In the genomic region with DNA sequence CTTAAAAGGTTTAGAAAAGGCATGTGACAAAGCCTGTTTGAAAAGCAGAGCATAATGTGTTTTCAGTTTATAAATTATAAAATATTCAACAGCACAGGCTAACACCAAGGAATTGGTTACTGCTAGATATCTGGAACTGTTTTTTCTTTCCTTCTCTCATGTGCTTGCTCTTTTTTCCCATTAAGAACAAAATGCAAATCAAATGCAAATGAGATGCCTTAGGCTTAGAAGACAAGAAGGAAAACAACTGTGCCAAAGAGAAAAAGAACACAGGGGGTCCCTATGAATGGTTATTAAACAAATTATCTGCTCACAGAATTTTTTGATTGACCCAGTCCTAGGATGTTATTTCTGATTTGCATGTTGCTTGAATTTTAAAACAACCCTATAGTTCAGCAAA, we compare ENCODE assay signal across 22 cellular contexts.
"Had no signal": no experiment of that assay in that cellular context is flagged by ENCODE, and none has a peak within 500 bp of the region (broad histone marks: within the 10 kb centered on the region; RNA-seq: fewer than 3 reads in every experiment).

No MANE protein-coding gene starts in this region.

- DNase-seq: effector CD4-positive, alpha-beta T cell; foreskin melanocyte; head of caudate nucleus; hippocampal formation; kidney glomerular epithelial cell; mammary epithelial cell; occipital lobe; pancreas; retina; right lobe of liver; stimulated activated CD4-positive, alpha-beta T cell treated with anti-CD3 and anti-CD28 coated beads, Interleukin-4, amount 100 ng/mL, for 1 hour; testis; upper lobe of right lung had no signal

- H3K27ac Mint-ChIP-seq: mesothelial cell of epicardium; natural killer cell treated with Interleukin-12 subunit alpha and Interleukin-12 subunit beta and Interleukin-15 and Interleukin-18, amount 100 ng/mL, for 72 hours; neural progenitor cell; stimulated activated memory B cell treated with anti-CD40 and anti-IgM and Interleukin-4, amounts not matched to agents 10 μg/mL and 1 μg/mL and 100 μg/mL, for 72 hours; stimulated activated naive CD8-positive, alpha-beta T cell treated with anti-CD3 and anti-CD28 coated beads, Interleukin-15, Interleukin-2, amounts not matched to agents 100 ng/mL and 50 ng/mL, for 24 hours had no signal

- H3K27me3 ChIP-seq: right lobe of liver, testis, vagina had no signal

- ATAC-seq: natural killer cell treated with Interleukin-12 subunit alpha and Interleukin-12 subunit beta and Interleukin-15 and Interleukin-18, amount 100 ng/mL, for 72 hours; pancreas; right lobe of liver; stimulated activated memory B cell treated with anti-CD40 and anti-IgM and Interleukin-4, amounts not matched to agents 10 μg/mL and 1 μg/mL and 100 μg/mL, for 72 hours; upper lobe of right lung had no signal

- H3K9ac ChIP-seq: neural progenitor cell had no signal

- H3K36me3 ChIP-seq: neural progenitor cell, pancreas, prostate gland, right lobe of liver, tibial nerve, upper lobe of right lung, vagina had no signal

- H3K4me1 ChIP-seq: pancreas, prostate gland, right lobe of liver, testis, tibial nerve, upper lobe of right lung, vagina had no signal

- H3K4me2 ChIP-seq: neural progenitor cell had no signal

- H2AFZ ChIP-seq: neural progenitor cell had no signal

- H3K27ac ChIP-seq: coronary artery, neural progenitor cell, pancreas, prostate gland, right lobe of liver, testis, tibial nerve, upper lobe of right lung, vagina had no signal

- H3K4me3 Mint-ChIP-seq: mesothelial cell of epicardium; natural killer cell treated with Interleukin-12 subunit alpha and Interleukin-12 subunit beta and Interleukin-15 and Interleukin-18, amount 100 ng/mL, for 72 hours; neural progenitor cell; stimulated activated memory B cell treated with anti-CD40 and anti-IgM and Interleukin-4, amounts not matched to agents 10 μg/mL and 1 μg/mL and 100 μg/mL, for 72 hours; stimulated activated naive CD8-positive, alpha-beta T cell treated with anti-CD3 and anti-CD28 coated beads, Interleukin-15, Interleukin-2, amounts not matched to agents 100 ng/mL and 50 ng/mL, for 24 hours had no signal

- H3K9me3 ChIP-seq: pancreas, prostate gland, right lobe of liver, testis, tibial nerve, upper lobe of right lung, vagina had no signal

- H3K27me3 Mint-ChIP-seq: stimulated activated naive CD8-positive, alpha-beta T cell treated with anti-CD3 and anti-CD28 coated beads, Interleukin-15, Interleukin-2, amounts not matched to agents 100 ng/mL and 50 ng/mL, for 24 hours had no signal

- H3K4me1 Mint-ChIP-seq: stimulated activated memory B cell treated with anti-CD40 and anti-IgM and Interleukin-4, amounts not matched to agents 10 μg/mL and 1 μg/mL and 100 μg/mL, for 72 hours had no signal

- H3K9me3 Mint-ChIP-seq: mesothelial cell of epicardium; neural progenitor cell; stimulated activated memory B cell treated with anti-CD40 and anti-IgM and Interleukin-4, amounts not matched to agents 10 μg/mL and 1 μg/mL and 100 μg/mL, for 72 hours; stimulated activated naive CD8-positive, alpha-beta T cell treated with anti-CD3 and anti-CD28 coated beads, Interleukin-15, Interleukin-2, amounts not matched to agents 100 ng/mL and 50 ng/mL, for 24 hours had no signal

- H3K36me3 Mint-ChIP-seq: mesothelial cell of epicardium; natural killer cell treated with Interleukin-12 subunit alpha and Interleukin-12 subunit beta and Interleukin-15 and Interleukin-18, amount 100 ng/mL, for 72 hours; neural progenitor cell; stimulated activated memory B cell treated with anti-CD40 and anti-IgM and Interleukin-4, amounts not matched to agents 10 μg/mL and 1 μg/mL and 100 μg/mL, for 72 hours had no signal

- H3K4me3 ChIP-seq: coronary artery, neural progenitor cell, pancreas, prostate gland, right lobe of liver, testis, tibial nerve, upper lobe of right lung, vagina had no signal
